Comparison of ENCODE assay signal across 30 cellular contexts in the genomic region with DNA sequence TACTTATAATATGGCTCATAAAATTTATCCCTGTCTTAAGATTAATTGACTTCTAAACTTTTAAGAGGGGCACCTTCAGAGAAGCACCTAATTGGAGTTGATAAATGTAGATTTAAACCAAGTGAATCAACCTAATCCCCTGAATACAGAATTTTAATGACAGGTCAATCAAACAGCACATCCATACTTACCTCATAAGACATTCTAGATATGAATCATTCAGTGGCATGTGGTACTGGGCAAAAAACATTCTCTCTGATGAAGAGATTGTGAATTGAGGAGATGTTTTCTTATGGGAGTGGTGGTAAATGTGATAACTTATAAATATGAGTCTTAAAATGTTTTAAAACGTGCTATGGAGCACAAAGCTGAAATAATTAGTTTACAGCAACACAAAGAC.
"Had no signal": no experiment of that assay in that cellular context is flagged by ENCODE, and none has a peak within 500 bp of the region (broad histone marks: within the 10 kb centered on the region; RNA-seq: fewer than 3 reads in every experiment).

No MANE protein-coding gene starts in this region.

- H3K4me1 Mint-ChIP-seq: activated naive CD8-positive, alpha-beta T cell treated with anti-CD3 and anti-CD28 coated beads, Interleukin-2, amount 10 ng/mL, durations not matched to agents 7 days and 5 days; central memory CD8-positive, alpha-beta T cell; endodermal cell; mesothelial cell of epicardium; naive B cell; nephron progenitor cell had no signal

- H3K27me3 ChIP-seq: breast epithelium, esophagus muscularis mucosa, gastrocnemius medialis, neutrophil, right lobe of liver, uterus had no signal

- H3K4me3 ChIP-seq: breast epithelium, esophagus muscularis mucosa, gastrocnemius medialis, right lobe of liver, skin epidermis, uterus had no signal

- H3K36me3 Mint-ChIP-seq: activated naive CD8-positive, alpha-beta T cell treated with anti-CD3 and anti-CD28 coated beads, Interleukin-2, amount 10 ng/mL, durations not matched to agents 7 days and 5 days; mesothelial cell of epicardium; naive B cell; type B pancreatic cell had no signal

- H3K27me3 Mint-ChIP-seq: activated naive CD8-positive, alpha-beta T cell treated with anti-CD3 and anti-CD28 coated beads, Interleukin-2, amount 10 ng/mL, durations not matched to agents 7 days and 5 days; central memory CD8-positive, alpha-beta T cell; dendritic cell treated with granulocyte-macrophage colony-stimulating factor and Interleukin-4, amounts not matched to agents 40 ng/mL and 50 ng/mL, for 4 days; naive B cell; progenitor cell of endocrine pancreas had no signal

- H3K9me3 ChIP-seq: breast epithelium, esophagus muscularis mucosa, gastrocnemius medialis, neutrophil, right lobe of liver, uterus had no signal

- H3K4me1 ChIP-seq: breast epithelium, esophagus muscularis mucosa, gastrocnemius medialis, right lobe of liver, uterus had no signal

- H3K27ac ChIP-seq: breast epithelium, esophagus muscularis mucosa, gastrocnemius medialis, neutrophil, right lobe of liver, skin epidermis, uterus, WERI-Rb-1 had no signal

- H3K4me3 Mint-ChIP-seq: activated naive CD8-positive, alpha-beta T cell treated with anti-CD3 and anti-CD28 coated beads, Interleukin-2, amount 10 ng/mL, durations not matched to agents 7 days and 5 days; central memory CD8-positive, alpha-beta T cell; dendritic cell treated with granulocyte-macrophage colony-stimulating factor and Interleukin-4, amounts not matched to agents 40 ng/mL and 50 ng/mL, for 4 days; endodermal cell; mesothelial cell of epicardium; naive B cell; nephron progenitor cell; type B pancreatic cell had no signal

- DNase-seq: activated CD4-positive, alpha-beta T cell treated with anti-CD3 and anti-CD28 coated beads for 48 hours; activated CD4-positive, alpha-beta T cell treated with anti-CD3 and anti-CD28 coated beads, Interleukin-2, amount 50 U/mL, for 48 hours; activated CD8-positive, alpha-beta memory T cell treated with anti-CD3 and anti-CD28 coated beads for 24 hours; activated effector memory CD4-positive, alpha-beta T cell treated with Interleukin-2 at 50 U/mL for 16 hours; activated naive CD4-positive, alpha-beta T cell treated with Interleukin-2 at 50 U/mL for 16 hours; activated naive CD8-positive, alpha-beta T cell treated with anti-CD3 and anti-CD28 coated beads, Interleukin-2, amount 10 ng/mL, durations not matched to agents 7 days and 5 days; amniotic stem cell; endodermal cell; gastrocnemius medialis; glutamatergic neuron; left colon; naive B cell; nephron progenitor cell; right lobe of liver; stimulated activated CD4-positive, alpha-beta T cell treated with anti-CD3 and anti-CD28 coated beads, Interleukin-12 subunit alpha, Interleukin-12 subunit beta, amount 100 ng/mL, for 4 hours; stimulated activated CD4-positive, alpha-beta T cell treated with anti-CD3 and anti-CD28 coated beads, Interleukin-4, amount 100 ng/mL, for 1 hour; stimulated activated naive CD8-positive, alpha-beta T cell treated with anti-CD3 and anti-CD28 coated beads, Interleukin-15, Interleukin-2, amounts not matched to agents 100 U/mL and 50 U/mL, for 24 hours; T-helper 1 cell; uterus; WERI-Rb-1 had no signal

- ATAC-seq: activated CD4-positive, CD25-positive, alpha-beta regulatory T cell treated with anti-CD3 and anti-CD28 coated beads, Interleukin-2, amount 50 U/mL, for 24 hours; gastrocnemius medialis; left colon; right lobe of liver; stimulated activated naive CD8-positive, alpha-beta T cell treated with anti-CD3 and anti-CD28 coated beads, Interleukin-15, Interleukin-2, amounts not matched to agents 100 U/mL and 50 U/mL, for 24 hours had no signal

- H3K27ac Mint-ChIP-seq: activated naive CD8-positive, alpha-beta T cell treated with anti-CD3 and anti-CD28 coated beads, Interleukin-2, amount 10 ng/mL, durations not matched to agents 7 days and 5 days; dendritic cell treated with granulocyte-macrophage colony-stimulating factor and Interleukin-4, amounts not matched to agents 40 ng/mL and 50 ng/mL, for 4 days; endodermal cell; mesothelial cell of epicardium; naive B cell; nephron progenitor cell; progenitor cell of endocrine pancreas had no signal

- H3K9me3 Mint-ChIP-seq: activated naive CD8-positive, alpha-beta T cell treated with anti-CD3 and anti-CD28 coated beads, Interleukin-2, amount 10 ng/mL, durations not matched to agents 7 days and 5 days; central memory CD8-positive, alpha-beta T cell; dendritic cell treated with granulocyte-macrophage colony-stimulating factor and Interleukin-4, amounts not matched to agents 40 ng/mL and 50 ng/mL, for 4 days; endodermal cell; mesothelial cell of epicardium; naive B cell; nephron progenitor cell; type B pancreatic cell had no signal

- H3K36me3 ChIP-seq: breast epithelium, esophagus muscularis mucosa, gastrocnemius medialis, neutrophil, right lobe of liver, uterus, WERI-Rb-1 had no signal
